26 cellular contexts compared by ENCODE assay signal in the genomic region with DNA sequence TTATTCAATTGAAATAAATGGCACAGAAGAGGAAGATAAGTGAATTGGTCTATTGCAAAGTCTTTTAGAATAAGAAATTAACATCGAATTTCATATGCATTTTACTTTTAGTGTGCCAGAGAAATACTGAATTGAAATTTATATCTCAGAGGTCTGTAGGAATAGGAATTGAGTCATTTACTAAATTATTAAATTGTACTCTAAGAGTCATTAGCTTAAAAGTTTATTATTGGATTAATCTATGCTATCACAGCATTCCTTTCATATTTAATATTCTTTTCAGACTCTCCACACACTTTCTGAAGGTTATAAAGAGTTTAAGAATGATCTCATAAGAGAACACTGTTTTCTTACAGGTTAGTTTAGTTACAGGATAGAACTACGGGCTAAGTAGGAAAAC.
"Had no signal": no experiment of that assay in that cellular context is flagged by ENCODE, and none has a peak within 500 bp of the region (broad histone marks: within the 10 kb centered on the region; RNA-seq: fewer than 3 reads in every experiment).

No MANE protein-coding gene starts in this region.

- H3K4me3 ChIP-seq: stomach, suprapubic skin, testis, thoracic aorta, thyroid gland, tibial artery, tibial nerve, transverse colon, upper lobe of left lung, upper lobe of right lung, uterus, vagina had no signal

- H3K27me3 ChIP-seq: stomach, suprapubic skin, testis, thyroid gland, tibial artery, tibial nerve, transverse colon, upper lobe of left lung, upper lobe of right lung, uterus, vagina had no signal

- H3K36me3 ChIP-seq: stomach, suprapubic skin, thoracic aorta, thyroid gland, tibial artery, tibial nerve, transverse colon, upper lobe of left lung, upper lobe of right lung, uterus, vagina had no signal

- H3K27ac ChIP-seq: stomach, suprapubic skin, testis, thoracic aorta, thyroid gland, tibial artery, tibial nerve, transverse colon, upper lobe of left lung, upper lobe of right lung, uterus, vagina had no signal

- H3K9me3 ChIP-seq: stomach, suprapubic skin, testis, thoracic aorta, thyroid gland, tibial artery, tibial nerve, transverse colon, upper lobe of left lung, upper lobe of right lung, uterus, vagina had no signal

- ATAC-seq: stimulated activated effector memory CD8-positive, alpha-beta T cell treated with anti-CD3 and anti-CD28 coated beads, Interleukin-12 subunit alpha, Interleukin-12 subunit beta, amount 100 ng/mL, for 72 hours; stimulated activated memory B cell treated with anti-CD40 and anti-IgM and Interleukin-4, amounts not matched to agents 10 μg/mL and 1 μg/mL and 100 μg/mL, for 72 hours; stimulated activated naive B cell treated with anti-CD40 and anti-IgM and Interleukin-4, amounts not matched to agents 10 μg/mL and 1 μg/mL and 100 μg/mL, for 72 hours; stimulated activated naive CD8-positive, alpha-beta T cell treated with anti-CD3 and anti-CD28 coated beads, Interleukin-15, amount 100 ng/mL, for 72 hours; stimulated activated naive CD8-positive, alpha-beta T cell treated with anti-CD3 and anti-CD28 coated beads, Interleukin-15, Interleukin-2, amounts not matched to agents 100 U/mL and 50 U/mL, for 24 hours; upper lobe of right lung had no signal

- DNase-seq: stimulated activated CD4-positive, alpha-beta T cell treated with anti-CD3 and anti-CD28 coated beads, Interleukin-2, amount 100 ng/mL, for 48 hours; stimulated activated CD4-positive, alpha-beta T cell treated with anti-CD3 and anti-CD28 coated beads, Interleukin-4, amount 100 ng/mL, for 1 hour; stimulated activated CD4-positive, alpha-beta T cell treated with anti-CD3 and anti-CD28 coated beads, Interleukin-4, amount 100 ng/mL, for 24 hours; stimulated activated CD4-positive, alpha-beta T cell treated with anti-CD3 and anti-CD28 coated beads, Interleukin-4, amount 100 ng/mL, for 4 hours; stimulated activated CD8-positive, alpha-beta memory T cell treated with anti-CD3 and anti-CD28 coated beads, Interleukin-4, amount 100 ng/mL, for 48 hours; stimulated activated naive B cell treated with anti-CD40 and anti-IgM and Interleukin-4, amounts not matched to agents 10 μg/mL and 1 μg/mL and 100 μg/mL, for 72 hours; stimulated activated naive CD4-positive, alpha-beta T cell; stimulated activated naive CD4-positive, alpha-beta T cell treated with Interleukin-2 at 50 U/mL for 16 hours; stimulated activated naive CD8-positive, alpha-beta T cell treated with anti-CD3 and anti-CD28 coated beads, Interleukin-15, amount 100 ng/mL, for 72 hours; stimulated activated naive CD8-positive, alpha-beta T cell treated with anti-CD3 and anti-CD28 coated beads, Interleukin-15, Interleukin-2, amounts not matched to agents 100 U/mL and 50 U/mL, for 24 hours; stomach; substantia nigra; testis; thyroid gland; tibial artery; transverse colon; trophoblast cell; upper lobe of left lung; upper lobe of right lung; uterus had no signal

- H3K4me1 ChIP-seq: stomach, suprapubic skin, testis, thyroid gland, tibial artery, tibial nerve, transverse colon, upper lobe of left lung, upper lobe of right lung, uterus, vagina had no signal
